Comparison of ENCODE assay signal across 8 cellular contexts in the genomic region with DNA sequence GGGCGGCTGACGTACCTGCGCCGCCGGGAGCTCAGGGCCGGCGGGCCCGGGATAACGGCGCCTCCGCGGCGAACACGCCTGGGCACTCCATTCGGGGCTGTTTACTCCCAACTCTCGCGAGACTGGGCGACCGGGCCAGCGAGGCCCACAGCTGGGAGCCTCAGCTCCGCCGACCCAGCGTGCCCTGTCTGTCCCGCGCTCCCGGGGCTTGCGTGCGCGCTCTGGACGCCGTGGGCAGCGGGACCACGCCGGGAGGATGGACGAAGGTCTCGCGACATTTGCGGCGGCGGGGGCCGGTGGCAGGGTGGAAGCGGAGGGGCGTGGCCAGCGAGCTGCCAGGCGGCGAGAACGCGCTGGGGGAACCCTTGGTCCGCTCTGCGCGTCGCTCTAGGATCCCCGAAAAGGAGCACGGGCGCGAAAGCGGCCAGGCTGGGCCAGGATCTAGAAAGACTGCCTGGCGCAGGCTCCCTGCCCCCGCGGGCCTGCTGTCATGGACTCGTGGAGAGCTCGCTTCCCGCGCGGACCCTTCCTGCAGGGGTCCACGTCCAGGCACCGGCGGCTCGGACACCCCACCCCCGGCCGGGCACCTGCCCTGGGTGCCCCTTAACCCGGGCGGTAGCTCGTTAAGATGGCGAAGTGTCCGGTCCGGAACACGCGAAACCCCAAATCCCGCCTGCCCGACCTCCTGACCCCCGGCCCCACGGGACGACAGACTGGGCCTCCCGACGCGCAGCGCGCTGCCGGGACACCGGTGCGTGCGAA. TPM values are rescaled to one million over a fixed set of nuclear protein-coding genes. Genes with fewer than 3 reads are reported as not detected.
DNase-seq lines count a peak whose midpoint lies in the region; ATAC-seq and TF ChIP-seq lines count a peak whose summit lies in the region.

A gene (minus strand): TSS at position 223 of the 762 bp plus-strand sequence. CDS start 15,159 bp downstream, outside the sequence.

- peaks cover 2% of the 10 kb centered on the region for H3K36me3 Mint-ChIP-seq in chondrocyte (ENCODE audit: low read depth)

- peak within 1 kb of the TSS; percentile 94 for H3K27ac Mint-ChIP-seq in chondrocyte (ENCODE audit: unreplicated experiment)

- H3K9me3 Mint-ChIP-seq in chondrocyte (ENCODE audit: low read depth) = no peaks in the 10 kb centered on the region

- H3K4me1 Mint-ChIP-seq in chondrocyte (ENCODE audit: low read depth) = peaks cover 25% of the 10 kb centered on the region

- TF ChIP-seq CTCF in chondrocyte (IDR thresholded peaks at IDR 0.05) = peak; percentile 12

- H3K4me3 Mint-ChIP-seq in chondrocyte (ENCODE audit: unreplicated experiment) = peak within 1 kb of the TSS; percentile 90

- H3K27me3 Mint-ChIP-seq in chondrocyte (ENCODE audit: low read depth) = no peaks in the 10 kb centered on the region

- peak; percentile 92 to 93 for DNase-seq in AML-193 (lab: John Stamatoyannopoulos, UW)
- DNase-seq in NCI-H510A (lab: John Stamatoyannopoulos, UW) = peak; percentile 95
- peak; percentile 98 for DNase-seq in activated CD4-positive, alpha-beta T cell treated with anti-CD3 and anti-CD28 coated beads for 24 hours (ENCODE audit: low read depth in 2 of 2)
- DNase-seq in chondrocyte (ENCODE audit: low spot score) = peak; percentile 100
- DNase-seq in kidney glomerular epithelial cell (lab: John Stamatoyannopoulos, UW) = peak; percentile 91
- DNase-seq in stimulated activated CD4-positive, alpha-beta T cell treated with anti-CD3 and anti-CD28 coated beads, Interleukin-1b, Interleukin-23, amount 100 ng/mL, for 1 hour (ENCODE audit: low read depth in 2 of 2) = peak; percentile 96

- ATAC-seq in HG03439 (IDR thresholded peaks at IDR 0.05; ENCODE audit: unreplicated experiment) = peak; percentile 93

- peak; percentile 82 for TF ChIP-seq POLR2A in GM19193 (IDR thresholded peaks at IDR 0.05; ENCODE audit: extremely low read depth, insufficient read depth, insufficient read length)

RNA-seq across cellular contexts. Expression of the gene that starts here (rescaled TPM):
- 83.7 to 105 TPM (median 88.7 TPM) in 3 replicates for total RNA-seq in chondrocyte

Comparison
In these comparisons a context has a peak if more than half of its experiments do, and no peak if none do; other contexts are left out.
1. Peak in every context shown above with its lines: DNase-seq and ATAC-seq.